ENCODE assay signal across 16 cellular contexts in the genomic region with DNA sequence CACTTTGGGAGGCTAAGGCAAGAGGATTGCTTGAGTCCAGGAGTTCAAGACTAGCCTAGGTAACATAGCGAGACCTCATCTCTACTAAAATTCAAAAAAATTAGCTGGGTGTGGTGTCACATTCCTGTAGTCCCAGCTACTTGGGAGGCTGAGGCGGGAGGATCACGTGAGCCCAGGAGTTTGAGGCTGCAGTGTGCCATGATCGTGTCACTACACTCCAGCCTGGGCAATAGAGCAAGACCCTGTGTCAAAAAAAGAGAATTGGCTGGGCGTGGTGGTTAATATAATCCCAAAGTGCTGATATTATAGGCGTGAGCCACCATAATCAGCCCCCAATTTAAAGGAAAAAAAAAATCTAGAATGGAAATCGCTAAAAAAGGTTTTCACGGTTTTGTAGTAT. TPM values are rescaled to one million over a fixed set of nuclear protein-coding genes. Genes with fewer than 3 reads are reported as not detected.
DNase-seq lines count a peak whose midpoint lies in the region; ATAC-seq and TF ChIP-seq lines count a peak whose summit lies in the region.
"Had no signal": no experiment of that assay in that cellular context is flagged by ENCODE, and none has a peak within 500 bp of the region (broad histone marks: within the 10 kb centered on the region; RNA-seq: fewer than 3 reads in every experiment).

No MANE protein-coding gene starts in this region.

- no peak for DNase-seq in esophagus muscularis mucosa (ENCODE audit: extremely low spot score)
- no peak for DNase-seq in gastrocnemius medialis
- DNase-seq in COLO668 (lab: John Stamatoyannopoulos, UW; ENCODE audit: unreplicated experiment): no peak
- no peak for DNase-seq in glomerular visceral epithelial cell (ENCODE audit: extremely low spot score)
- DNase-seq: C1 segment of cervical spinal cord; Caco-2; CD4-positive, alpha-beta memory T cell; DMS153; DND-41; GM23248; H7; HCEC 1CT had no signal

- intact Hi-C loops in esophagus muscularis mucosa (cut with DNase I) (no loop called here), gastrocnemius medialis (cut with DNase I; ENCODE audit: low total_unique reads) (loop anchor here (10.0 kb wide), 1 partner anchor 367 kb away; a partner anchor contains a TSS)

- no peak for TF ChIP-seq EP300 in esophagus muscularis mucosa (IDR thresholded peaks at IDR 0.05)

- TF ChIP-seq CTCF in VCaP (conservative IDR thresholded peaks at IDR 0.05) (no peak), esophagus muscularis mucosa (IDR thresholded peaks at IDR 0.05) (no peak), gastrocnemius medialis (IDR thresholded peaks at IDR 0.05 in 4 of 5, conservative IDR thresholded peaks at IDR 0.05 in 1 of 5) (no peak)

- WGBS in esophagus muscularis mucosa: 96% methylated on average over 8 of the region's 8 CpGs

- ATAC-seq in gastrocnemius medialis (no peak), HG02885 (IDR thresholded peaks at IDR 0.05; ENCODE audit: poor library complexity, unreplicated experiment) (no peak)

- no peaks in the 10 kb centered on the region for H3K9me3 ChIP-seq in esophagus muscularis mucosa
- no peaks in the 10 kb centered on the region for H3K9me3 ChIP-seq in gastrocnemius medialis
- H3K9me3 ChIP-seq: Caco-2 had no signal

- no peaks in the 10 kb centered on the region for H3K27me3 ChIP-seq in esophagus muscularis mucosa
- no peaks in the 10 kb centered on the region for H3K27me3 ChIP-seq in gastrocnemius medialis

- in situ Hi-C loops in gastrocnemius medialis (cut with MboI; ENCODE audit: low sequenced_read_pairs in 4 of 4): no loop called here

- no peaks in the 10 kb centered on the region for H3K36me3 ChIP-seq in esophagus muscularis mucosa
- H3K36me3 ChIP-seq in gastrocnemius medialis: no peaks in the 10 kb centered on the region

- H3K4me1 ChIP-seq in esophagus muscularis mucosa (peaks cover 35 to 93% (median 76%) of the 10 kb centered on the region in 4 donors), gastrocnemius medialis (peaks cover 86 to 92% of the 10 kb centered on the region in 2 donors)

- H3K4me3 ChIP-seq in esophagus muscularis mucosa: no peak overlapping the region
- no peak overlapping the region for H3K4me3 ChIP-seq in gastrocnemius medialis
- H3K4me3 ChIP-seq: GM23248 had no signal

- TF ChIP-seq POLR2A in esophagus muscularis mucosa (IDR thresholded peaks at IDR 0.05; ENCODE audit: low read depth) (no peak), gastrocnemius medialis (IDR thresholded peaks at IDR 0.05) (no peak)

- peak overlapping the region; percentile 93; the same call in 1 of the 2 replicates for H3K27ac ChIP-seq in VCaP
- H3K27ac ChIP-seq in esophagus muscularis mucosa (replicated peaks in 1 of 4): peak overlapping the region; percentile 8 to 42 (median 32)
- H3K27ac ChIP-seq in gastrocnemius medialis: peak overlapping the region; percentile 92 to 99 (median 97)
- H3K27ac ChIP-seq: GM23248 had no signal

RNA-seq across cellular contexts. Expression of a gene that starts 7.0 kb away (rescaled TPM):
- 10 to 100 TPM; 16.2 to 23.2 (median 19.5) TPM for total RNA-seq in esophagus muscularis mucosa
- total RNA-seq in gastrocnemius medialis: 10 to 100 TPM; 38.8 to 74.6 (median 44.8) TPM

RNA-seq across cellular contexts. Expression of a gene that starts 17.0 kb away (rescaled TPM):
- total RNA-seq in esophagus muscularis mucosa: under 1 TPM in 1 of 4 donors, not detected in 3; 0.17 TPM
- 1 to 10 TPM in 2 of 4 donors, not detected in 2; 1.0 to 2.4 TPM for total RNA-seq in gastrocnemius medialis
- total RNA-seq: A172; A673; Caco-2; CD4-positive, alpha-beta memory T cell had no signal

Comparison
In these comparisons a context has a peak if more than half of its experiments do, and no peak if none do; other contexts are left out.
1. H3K27ac ChIP-seq: peak in every context shown above with its lines; median percentile 97 in gastrocnemius medialis; 93 in VCaP; 32 in esophagus muscularis mucosa.